13 cellular contexts compared by ENCODE assay signal in the genomic region with DNA sequence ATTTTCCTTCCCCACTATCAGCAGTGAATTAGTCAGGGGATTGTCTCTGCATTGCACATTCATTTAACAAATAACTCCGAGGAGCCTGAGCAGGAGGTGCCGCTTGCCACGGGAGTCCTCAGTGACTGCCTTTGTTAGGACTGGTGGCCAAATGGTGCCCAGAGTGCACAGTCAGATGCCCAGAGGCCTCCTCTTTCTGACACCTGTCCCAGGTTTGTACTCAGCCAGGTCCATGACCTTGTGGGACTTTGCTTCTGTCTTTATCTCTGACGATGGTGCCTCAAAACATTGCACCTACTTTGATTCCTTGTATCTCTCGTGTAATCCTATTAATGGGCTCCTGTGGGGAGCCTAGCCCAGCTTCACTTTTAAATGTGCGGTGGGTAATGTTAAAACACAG.
"Had no signal": no experiment of that assay in that cellular context is flagged by ENCODE, and none has a peak within 500 bp of the region (broad histone marks: within the 10 kb centered on the region; RNA-seq: fewer than 3 reads in every experiment).

No MANE protein-coding gene starts in this region.

- H3K9me3 Mint-ChIP-seq: activated naive CD4-positive, alpha-beta T cell treated with anti-CD3 and anti-CD28 coated beads for 36 hours; natural killer cell treated with Interleukin-12 subunit alpha and Interleukin-12 subunit beta and Interleukin-15 and Interleukin-18, amount 100 ng/mL, for 72 hours had no signal

- H3K9me3 ChIP-seq: ascending aorta, sigmoid colon, tibial artery, uterus had no signal

- ATAC-seq: left ventricle myocardium superior; natural killer cell treated with Interleukin-12 subunit alpha and Interleukin-12 subunit beta and Interleukin-15 and Interleukin-18, amount 100 ng/mL, for 72 hours had no signal

- H3K4me3 Mint-ChIP-seq: activated naive CD4-positive, alpha-beta T cell treated with anti-CD3 and anti-CD28 coated beads for 36 hours; natural killer cell treated with Interleukin-12 subunit alpha and Interleukin-12 subunit beta and Interleukin-15 and Interleukin-18, amount 100 ng/mL, for 72 hours had no signal

- H3K4me1 ChIP-seq: uterus had no signal

- FAIRE-seq: TTC549 had no signal

- H3K27me3 ChIP-seq: ascending aorta, sigmoid colon, tibial artery, uterus had no signal

- H3K36me3 ChIP-seq: ascending aorta, sigmoid colon, tibial artery, uterus had no signal

- H3K4me3 ChIP-seq: ascending aorta, sigmoid colon, tibial artery, uterus had no signal

- H3K27ac ChIP-seq: ascending aorta, sigmoid colon, tibial artery, uterus had no signal

- DNase-seq: activated naive CD4-positive, alpha-beta T cell treated with anti-CD3 and anti-CD28 coated beads for 36 hours; activated T-cell treated with anti-CD3 and anti-CD28 coated beads for 4 hours; erythroblast; islet precursor cell; left ventricle myocardium superior; sigmoid colon; stimulated activated CD4-positive, alpha-beta T cell treated with anti-CD3 and anti-CD28 coated beads, Interleukin-12 subunit alpha, Interleukin-12 subunit beta, amount 100 ng/mL, for 4 hours; stimulated activated CD4-positive, alpha-beta T cell treated with anti-CD3 and anti-CD28 coated beads, Interleukin-2, amount 100 ng/mL, for 24 hours; tibial artery; uterus had no signal

- H3K27me3 Mint-ChIP-seq: natural killer cell treated with Interleukin-12 subunit alpha and Interleukin-12 subunit beta and Interleukin-15 and Interleukin-18, amount 100 ng/mL, for 72 hours had no signal

- H3K27ac Mint-ChIP-seq: activated naive CD4-positive, alpha-beta T cell treated with anti-CD3 and anti-CD28 coated beads for 36 hours; natural killer cell treated with Interleukin-12 subunit alpha and Interleukin-12 subunit beta and Interleukin-15 and Interleukin-18, amount 100 ng/mL, for 72 hours had no signal
